6 cellular contexts compared by ENCODE assay signal in genomic region chr19:38411898-38412297, GRCh38. TPM values are rescaled to one million over a fixed set of nuclear protein-coding genes. Genes with fewer than 3 reads are reported as not detected.
"Had no signal": no experiment of that assay in that cellular context is flagged by ENCODE, and none has a peak within 500 bp of the region (broad histone marks: within the 10 kb centered on the region; RNA-seq: fewer than 3 reads in every experiment).

No MANE protein-coding gene starts in this region.

RNA-seq across cellular contexts. Expression of gene RASGRP4, which starts 14.1 kb away (rescaled TPM):
- total RNA-seq: dermis microvascular lymphatic vessel endothelial cell, glomerular endothelial cell, kidney epithelial cell, lung microvascular endothelial cell had no signal
- polyA plus RNA-seq: keratinocyte had no signal

RNA-seq across cellular contexts. Expression of gene RYR1, which starts 21.6 kb away (rescaled TPM):
- total RNA-seq: dermis microvascular lymphatic vessel endothelial cell, lung microvascular endothelial cell had no signal

RNA-seq across cellular contexts. Expression of gene GGN, which starts 24.1 kb away (rescaled TPM):
- total RNA-seq: esophagus mucosa, lung microvascular endothelial cell had no signal
- polyA plus RNA-seq: keratinocyte had no signal
